In the genomic region with DNA sequence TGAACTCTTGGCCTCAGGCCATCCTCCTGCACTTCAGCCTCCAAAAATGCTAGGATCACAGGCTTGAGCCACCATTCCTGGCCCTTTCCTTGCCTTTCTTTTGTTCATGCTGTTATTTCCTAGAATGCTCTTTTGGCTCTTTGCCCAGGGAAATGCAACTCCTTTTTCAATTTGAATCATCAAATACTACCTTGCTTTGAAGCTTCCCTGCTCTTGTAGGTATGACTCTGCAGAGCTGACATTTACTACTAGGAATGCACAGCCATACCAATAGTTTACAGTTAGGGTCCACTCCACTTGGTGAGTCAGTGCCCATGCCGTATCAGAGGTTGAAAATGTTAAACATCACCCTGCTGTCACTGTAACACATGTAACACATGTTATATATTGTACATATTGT, we compare ENCODE assay signal across 1 cellular context.
TF ChIP-seq lines count a peak whose summit lies in the region.

No MANE protein-coding gene starts in this region.

TF ChIP-seq in HEK293, 187 proteins besides CTCF, POLR2A, EP300 and RAD21 (continued from another document):
- no peak for TF ChIP-seq ZNF561 (tag by site-specific recombination; IDR thresholded peaks at IDR 0.05; ENCODE audit: borderline replicate concordance)
- no peak for TF ChIP-seq ZNF23 (tag by site-specific recombination; IDR thresholded peaks at IDR 0.05; ENCODE audit: borderline replicate concordance)
- no peak for TF ChIP-seq ZNF621 (tag by site-specific recombination; IDR thresholded peaks at IDR 0.05)
- TF ChIP-seq ZNF112 (tag by site-specific recombination; IDR thresholded peaks at IDR 0.05) = no peak
